1 cellular context compared by ENCODE assay signal in genomic region chr1:6185635-6186382, GRCh38.
TF ChIP-seq lines count a peak whose summit lies in the region.

No MANE protein-coding gene starts in this region.

TF ChIP-seq in HEK293, 187 proteins besides CTCF, POLR2A, EP300 and RAD21 (continued from another document):
- no peak for TF ChIP-seq ZNF10 (tag by site-specific recombination; IDR thresholded peaks at IDR 0.05)
- TF ChIP-seq ZNF394 (tag by site-specific recombination; IDR thresholded peaks at IDR 0.05; ENCODE audit: borderline replicate concordance) = no peak
- TF ChIP-seq ZNF202 (tag by site-specific recombination; IDR thresholded peaks at IDR 0.05; ENCODE audit: borderline replicate concordance) = no peak
- TF ChIP-seq ZNF19 (tag by site-specific recombination; IDR thresholded peaks at IDR 0.05; ENCODE audit: low read depth) = no peak
- TF ChIP-seq IKZF3 (tag by site-specific recombination; IDR thresholded peaks at IDR 0.05) = no peak
- no peak for TF ChIP-seq ZNF777 (tag by site-specific recombination; IDR thresholded peaks at IDR 0.05; ENCODE audit: borderline replicate concordance)
- no peak for TF ChIP-seq ZNF639 (tag by site-specific recombination; IDR thresholded peaks at IDR 0.05)
- no peak for TF ChIP-seq SP7 (tag by site-specific recombination; IDR thresholded peaks at IDR 0.05)
- no peak for TF ChIP-seq ZNF18 (tag by site-specific recombination; IDR thresholded peaks at IDR 0.05)
